26 cellular contexts compared by ENCODE assay signal in genomic region chr20:45463113-45463512, GRCh38. TPM values are rescaled to one million over a fixed set of nuclear protein-coding genes. Genes with fewer than 3 reads are reported as not detected.
"Had no signal": no experiment of that assay in that cellular context is flagged by ENCODE, and none has a peak within 500 bp of the region (broad histone marks: within the 10 kb centered on the region; RNA-seq: fewer than 3 reads in every experiment).

No MANE protein-coding gene starts in this region.

- DNase-seq: erythroblast; foreskin melanocyte; head of caudate nucleus; kidney glomerular epithelial cell; natural killer cell; posterior cingulate gyrus; stimulated activated naive CD4-positive, alpha-beta T cell; stomach; substantia nigra; transverse colon had no signal

- H3K27me3 ChIP-seq: hepatocyte, transverse colon had no signal

- H3K27ac ChIP-seq: hepatocyte, stomach, thoracic aorta, transverse colon had no signal

- H3K4me3 ChIP-seq: hepatocyte, stomach, thoracic aorta, transverse colon had no signal

- H3K4me3 Mint-ChIP-seq: dendritic cell treated with granulocyte-macrophage colony-stimulating factor and Interleukin-4, amounts not matched to agents 40 ng/mL and 50 ng/mL, for 4 days; natural killer cell; neural crest cell had no signal

- H3K36me3 ChIP-seq: stomach, thoracic aorta, transverse colon had no signal

- H3K9me3 Mint-ChIP-seq: dendritic cell treated with granulocyte-macrophage colony-stimulating factor and Interleukin-4, amounts not matched to agents 40 ng/mL and 50 ng/mL, for 4 days; natural killer cell; neural crest cell had no signal

- H3K9me3 ChIP-seq: stomach, thoracic aorta, transverse colon had no signal

- H3K4me1 Mint-ChIP-seq: natural killer cell, neural crest cell had no signal

- H3K36me3 Mint-ChIP-seq: natural killer cell had no signal

- ATAC-seq: natural killer cell, sciatic nerve had no signal

- FAIRE-seq: colon, endothelial cell of umbilical vein, islet of Langerhans had no signal

- H3K27ac Mint-ChIP-seq: dendritic cell treated with granulocyte-macrophage colony-stimulating factor and Interleukin-4, amounts not matched to agents 40 ng/mL and 50 ng/mL, for 4 days; natural killer cell had no signal

RNA-seq across cellular contexts. Expression of gene WFDC2, which starts 6.4 kb away (rescaled TPM):
- total RNA-seq: endothelial cell of umbilical vein, liver, lung microvascular endothelial cell, mesenteric fat pad, mononuclear cell, natural killer cell, osteocyte, pulmonary artery endothelial cell, skeletal muscle tissue, thoracic aorta had no signal
- polyA plus RNA-seq: endothelial cell of umbilical vein had no signal

RNA-seq across cellular contexts. Expression of gene SPINT3, which starts 52.3 kb away (rescaled TPM):
- total RNA-seq: endothelial cell of umbilical vein, hepatocyte, liver, lung microvascular endothelial cell, mesenteric fat pad, mononuclear cell, natural killer cell, neural crest cell, osteocyte, pulmonary artery endothelial cell, sciatic nerve, skeletal muscle tissue, stomach, thoracic aorta, transverse colon, ureter had no signal
- polyA plus RNA-seq: endothelial cell of umbilical vein, hepatocyte, liver, stomach had no signal
